ENCODE assay signal across 8 cellular contexts in genomic region chr12:130458341-130458740, GRCh38.
"Had no signal": no experiment of that assay in that cellular context is flagged by ENCODE, and none has a peak within 500 bp of the region (broad histone marks: within the 10 kb centered on the region; RNA-seq: fewer than 3 reads in every experiment).

No MANE protein-coding gene starts in this region.

- H3K27ac ChIP-seq: GM23248 had no signal

- H2AFZ ChIP-seq: GM23248, GM23338 had no signal

- H3K36me3 ChIP-seq: HAP-1 had no signal

- H3K4me2 ChIP-seq: GM23338 had no signal

- H3K4me3 ChIP-seq: GM23248, GM23338, HAP-1 had no signal

- H3K9ac ChIP-seq: GM23248 had no signal

- DNase-seq: GM23248, GOT3, H7, H9, HCEC 1CT, HFFc6 had no signal

- H3K9me3 ChIP-seq: HAP-1 had no signal

- H3K4me1 ChIP-seq: HAP-1 had no signal
